16 cellular contexts compared by ENCODE assay signal in genomic region chr6:3377536-3378397, GRCh38.
DNase-seq lines count a peak whose midpoint lies in the region; ATAC-seq and TF ChIP-seq lines count a peak whose summit lies in the region.
"Had no signal": no experiment of that assay in that cellular context is flagged by ENCODE, and none has a peak within 500 bp of the region (broad histone marks: within the 10 kb centered on the region; RNA-seq: fewer than 3 reads in every experiment).

No MANE protein-coding gene starts in this region.

- no peaks in the 10 kb centered on the region for H3K9me3 Mint-ChIP-seq in GM23338
- H3K9me3 Mint-ChIP-seq: central memory CD8-positive, alpha-beta T cell had no signal

- BruUV-seq in mammary epithelial cell (replicated peaks; lab: Mats Ljungman, UMichigan): no TSS peak

- H2AFZ ChIP-seq in mammary epithelial cell (ENCODE audit: low read depth, low read length): peak overlapping the region; percentile 9
- H2AFZ ChIP-seq in GM23338: no peak overlapping the region

- H3K9me3 ChIP-seq in cardiac muscle cell (ENCODE audit: low read depth) (no peaks in the 10 kb centered on the region), right atrium auricular region (no peaks in the 10 kb centered on the region), mammary epithelial cell (replicated peaks; ENCODE audit: insufficient read depth, low read length) (no peaks in the 10 kb centered on the region), right lobe of liver (no peaks in the 10 kb centered on the region), suprapubic skin (no peaks in the 10 kb centered on the region), colonic mucosa (no peaks in the 10 kb centered on the region)

- H3F3A ChIP-seq in GM23338 (replicated peaks; ENCODE audit: low read depth): no peaks in the 10 kb centered on the region

- H3K4me1 ChIP-seq in cardiac muscle cell (ENCODE audit: low read depth) (peaks cover 41% of the 10 kb centered on the region), right atrium auricular region (peaks cover 0 to 7% of the 10 kb centered on the region in 2 donors), mammary epithelial cell (ENCODE audit: insufficient read depth, low read length) (peaks cover 38% of the 10 kb centered on the region), right lobe of liver (peaks cover 0 to 81% (median 26%) of the 10 kb centered on the region in 4 donors), suprapubic skin (peaks cover 35% of the 10 kb centered on the region), GM23338 (ENCODE audit: insufficient read depth) (peaks cover 17% of the 10 kb centered on the region; the same call in 1 of the 2 replicates), colonic mucosa (peaks cover 14% of the 10 kb centered on the region)

- in situ Hi-C loops in mammary epithelial cell (cut with MboI; ENCODE audit: low sequenced_read_pairs in 2 of 2): no loop called here

- peaks cover 33% of the 10 kb centered on the region for H3K79me2 ChIP-seq in mammary epithelial cell (ENCODE audit: insufficient read depth, low read length)
- peaks cover 57% of the 10 kb centered on the region for H3K79me2 ChIP-seq in GM23338 (replicated peaks; ENCODE audit: insufficient read depth)

- no peaks in the 10 kb centered on the region for H4K20me1 ChIP-seq in mammary epithelial cell (ENCODE audit: insufficient read depth, low read length)
- H4K20me1 ChIP-seq in GM23338 (replicated peaks; ENCODE audit: insufficient read depth): peaks cover 8% of the 10 kb centered on the region

- no peak overlapping the region for H3K4me3 ChIP-seq in cardiac muscle cell
- H3K4me3 ChIP-seq in right atrium auricular region: no peak overlapping the region
- no peak overlapping the region for H3K4me3 ChIP-seq in mammary epithelial cell (replicated peaks in 1 of 3; ENCODE audit: insufficient read depth in 1 of 3, low read depth in 2 of 3, low read length in 3 of 3)
- H3K4me3 ChIP-seq in right lobe of liver: no peak overlapping the region
- no peak overlapping the region for H3K4me3 ChIP-seq in suprapubic skin
- H3K4me3 ChIP-seq in GM23338: no peak overlapping the region
- H3K4me3 ChIP-seq in colonic mucosa: no peak overlapping the region

- H3K9ac ChIP-seq in mammary epithelial cell (ENCODE audit: insufficient read depth, low read length): peak overlapping the region; percentile 68
- H3K9ac ChIP-seq in colonic mucosa (ENCODE audit: low read depth in 2 of 2, low read length in 2 of 2): no peak overlapping the region

- TF ChIP-seq EP300 in suprapubic skin (IDR thresholded peaks at IDR 0.05): no peak

- no peaks in the 10 kb centered on the region for H3K9me2 ChIP-seq in GM23338 (ENCODE audit: insufficient read depth)

- H3K4me2 ChIP-seq in mammary epithelial cell (ENCODE audit: insufficient read depth, low read depth, low read length) (peak overlapping the region; percentile 34), GM23338 (no peak overlapping the region)

- TF ChIP-seq CTCF in cardiac muscle cell (IDR thresholded peaks at IDR 0.05; ENCODE audit: low read depth, low read length) (no peak), right atrium auricular region (IDR thresholded peaks at IDR 0.05) (no peak), mammary epithelial cell (conservative IDR thresholded peaks at IDR 0.05 in 1 of 2, IDR thresholded peaks at IDR 0.05 in 1 of 2; ENCODE audit: extremely low read depth in 1 of 2, insufficient read depth in 1 of 2, low read depth in 1 of 2, low read length in 2 of 2) (no peak), right lobe of liver (IDR thresholded peaks at IDR 0.05) (no peak), suprapubic skin (IDR thresholded peaks at IDR 0.05) (no peak), GM23338 (conservative IDR thresholded peaks at IDR 0.05; ENCODE audit: low read depth in 2 of 2) (no peak), colonic mucosa (IDR thresholded peaks at IDR 0.05) (no peak)

- CTCF ChIA-PET in mammary epithelial cell (lab: Charles Lee; ENCODE audit: low non-redundant PET): no interaction called here

- H3K27me3 Mint-ChIP-seq in GM23338 (ENCODE audit: insufficient read depth, low read depth, poor library complexity): peaks cover 7% of the 10 kb centered on the region

- H3K36me3 ChIP-seq in cardiac muscle cell: no peaks in the 10 kb centered on the region
- no peaks in the 10 kb centered on the region for H3K36me3 ChIP-seq in right atrium auricular region
- no peaks in the 10 kb centered on the region for H3K36me3 ChIP-seq in mammary epithelial cell (ENCODE audit: insufficient read depth, low read length)
- H3K36me3 ChIP-seq in right lobe of liver: no peaks in the 10 kb centered on the region
- no peaks in the 10 kb centered on the region for H3K36me3 ChIP-seq in suprapubic skin
- no peaks in the 10 kb centered on the region for H3K36me3 ChIP-seq in GM23338 (ENCODE audit: insufficient read depth)
- no peaks in the 10 kb centered on the region for H3K36me3 ChIP-seq in colonic mucosa
- H3K36me3 ChIP-seq: WERI-Rb-1 had no signal

- H3K27ac ChIP-seq in cardiac muscle cell: peak overlapping the region; percentile 64
- no peak overlapping the region for H3K27ac ChIP-seq in right atrium auricular region
- H3K27ac ChIP-seq in mammary epithelial cell (ENCODE audit: insufficient read depth, low read depth, low read length): peak overlapping the region; percentile 84
- H3K27ac ChIP-seq in right lobe of liver: peak overlapping the region in 2 of 3 donors; percentile 59 to 84
- H3K27ac ChIP-seq in suprapubic skin: peak overlapping the region; percentile 77
- no peak overlapping the region for H3K27ac ChIP-seq in GM23338 (ENCODE audit: low read depth)
- no peak overlapping the region for H3K27ac ChIP-seq in colonic mucosa
- H3K27ac ChIP-seq: WERI-Rb-1 had no signal

- DNase-seq in cardiac muscle cell (ENCODE audit: low read depth in 1 of 2, low spot score in 1 of 2) (no peak), right atrium auricular region (ENCODE audit: low spot score) (no peak), mammary epithelial cell (peak; percentile 81), right lobe of liver (peak in 1 of 3 donors; percentile 71), suprapubic skin (ENCODE audit: low spot score in 2 of 2) (no peak), GM23338 (ENCODE audit: low spot score) (no peak), colonic mucosa (no peak), T-helper 9 cell (no peak)
- DNase-seq: GOT3; islet precursor cell; NCI-H1436 treated with DMSO at 0.1 percent for 48 hours; NCI-H526 treated with DMSO at 0.1 percent for 48 hours; SHP77; stimulated activated CD8-positive, alpha-beta memory T cell treated with anti-CD3 and anti-CD28 coated beads, Interleukin-4, amount 100 ng/mL, for 48 hours; WERI-Rb-1 had no signal

- no peak overlapping the region for H3K4me3 Mint-ChIP-seq in GM23338
- H3K4me3 Mint-ChIP-seq: central memory CD8-positive, alpha-beta T cell had no signal

- H3K27me3 ChIP-seq in cardiac muscle cell (no peaks in the 10 kb centered on the region), right atrium auricular region (no peaks in the 10 kb centered on the region), mammary epithelial cell (ENCODE audit: insufficient read depth, low read length) (no peaks in the 10 kb centered on the region), right lobe of liver (no peaks in the 10 kb centered on the region), suprapubic skin (no peaks in the 10 kb centered on the region), GM23338 (ENCODE audit: insufficient read depth) (no peaks in the 10 kb centered on the region), colonic mucosa (no peaks in the 10 kb centered on the region)

- TF ChIP-seq POLR2A in right lobe of liver (IDR thresholded peaks at IDR 0.05): no peak
- no peak for TF ChIP-seq POLR2A in suprapubic skin (IDR thresholded peaks at IDR 0.05)

- ATAC-seq in right lobe of liver (peak in 3 of 4 donors; percentile 22 to 68 (median 64)), GM23338 (no peak)

- H3K36me3 Mint-ChIP-seq in GM23338 (ENCODE audit: low read depth): no peaks in the 10 kb centered on the region; the same call in none of the 3 replicates

- intact Hi-C loops in mammary epithelial cell (cut with micrococcal nuclease): no loop called here
- intact Hi-C loops in right lobe of liver (cut with DNase I): no loop called here
- intact Hi-C loops in colonic mucosa (cut with DNase I): no loop called here

- peaks cover 54% of the 10 kb centered on the region for H3K4me1 Mint-ChIP-seq in GM23338

- H3K27ac Mint-ChIP-seq in GM23338: no peak overlapping the region

- WGBS in mammary epithelial cell (ENCODE audit: low coverage, missing lambda C conversion rate): 19% methylated on average over 17 of the region's 17 CpGs
- 52% methylated on average over 11 of the region's 17 CpGs for WGBS in right lobe of liver (ENCODE audit: insufficient coverage, low coverage, low lambda C conversion rate, missing lambda C conversion rate)
- WGBS in suprapubic skin: 45% methylated on average over 16 of the region's 17 CpGs

- dilution Hi-C loops in mammary epithelial cell (cut with HindIII; ENCODE audit: low sequenced_read_pairs): no loop called here

TF ChIP-seq in GM23338, 12 proteins besides CTCF, POLR2A, EP300 and RAD21 (continues in another document):
- no peak for TF ChIP-seq JUNB (IDR thresholded peaks at IDR 0.05; ENCODE audit: unreplicated experiment)
- no peak for TF ChIP-seq NANOG (IDR thresholded peaks at IDR 0.05; ENCODE audit: borderline replicate concordance)
- no peak for TF ChIP-seq ZNF331 (CRISPR knock-in tag; IDR thresholded peaks at IDR 0.05; ENCODE audit: low read depth)
- TF ChIP-seq EZH2 (IDR thresholded peaks at IDR 0.05; ENCODE audit: low read depth, unreplicated experiment): no peak

Comparison
In these comparisons a context has a peak if more than half of its experiments do, and no peak if none do; other contexts are left out.
1. H3K27ac ChIP-seq: peak in cardiac muscle cell (single experiment), mammary epithelial cell (single experiment), right lobe of liver (2 of 3) and suprapubic skin (single experiment); none in right atrium auricular region (0 of 2), GM23338 (single experiment) and colonic mucosa (single experiment).